7 cellular contexts compared by ENCODE assay signal in genomic region chr1:146710838-146711521, GRCh38.
DNase-seq lines count a peak whose midpoint lies in the region; ATAC-seq, FAIRE-seq and TF ChIP-seq lines count a peak whose summit lies in the region.
"Not testable (repeated sequence)": the region's sequence is repeated elsewhere in the genome, so short reads cannot be mapped to it uniquely, and the experiment has no call there.

No MANE protein-coding gene starts in this region.

- SMC1A ChIA-PET in GM12878 (lab: Charles Lee; ENCODE audit: uncharacterized antibody, unreplicated experiment), result not testable (repeated sequence)

- not testable (repeated sequence) for H3K9ac ChIP-seq in GM12878 (ENCODE audit: control insufficient read depth, insufficient read depth, low read length)

- 46% methylated on average over 4 of the region's 5 CpGs for WGBS in GM12878 (ENCODE audit: insufficient coverage, insufficient replicate concordance, low lambda C conversion rate, missing lambda C conversion rate)

- not testable (repeated sequence) for H3K4me3 Mint-ChIP-seq in nephron

- not testable (repeated sequence) for TF ChIP-seq EP300 in GM12878 (IDR thresholded peaks at IDR 0.05; ENCODE audit: borderline replicate concordance in 1 of 2, control insufficient read depth in 1 of 2, low read depth in 2 of 2, low read length in 2 of 2)

- not testable (repeated sequence) for H4K20me1 ChIP-seq in GM12878 (ENCODE audit: control insufficient read depth, insufficient read depth)

- H3K36me3 Mint-ChIP-seq in nephron (ENCODE audit: low read depth), result not testable (repeated sequence)

- H3K27me3 ChIP-seq in GM12878 (replicated peaks in 1 of 2; ENCODE audit: control insufficient read depth in 2 of 2, insufficient read depth in 2 of 2, low read length in 1 of 2), result not testable (repeated sequence)

- H3K4me2 ChIP-seq in GM12878 (ENCODE audit: control insufficient read depth, insufficient read depth), result not testable (repeated sequence)

- RAD21 ChIA-PET in GM12878 (lab: Charles Lee; ENCODE audit: unreplicated experiment), result not testable (repeated sequence)

- H3K27ac ChIP-seq in GM12878 (ENCODE audit: control insufficient read depth, insufficient read depth), result not testable (repeated sequence)

- POLR2A ChIA-PET in GM12878 (lab: Charles Lee), result not testable (repeated sequence)

- in situ Hi-C loops in SK-MEL-5 (cut with HindIII; ENCODE audit: low pct_unique_long_range_greater_than_20kb, low sequenced_read_pairs); GM12878 (cut with MboI): not testable (repeated sequence)

- H3K79me2 ChIP-seq in GM12878 (ENCODE audit: control insufficient read depth, insufficient read depth, low read length), result not testable (repeated sequence)

- intact Hi-C loops in GM12878 (cut with micrococcal nuclease; ENCODE audit: unreplicated experiment); Right ventricle myocardium inferior (cut with DNase I): not testable (repeated sequence)

- ATAC-seq in GM12878, result peak; percentile 54
- peak; percentile 46 for ATAC-seq in Right ventricle myocardium inferior

- peak; percentile 15 for DNase-seq in EL
- DNase-seq in M059J (ENCODE audit: low read depth), result peak; percentile 55
- DNase-seq in NCI-H446 treated with DMSO at 0.1 percent for 48 hours (lab: John Stamatoyannopoulos, UW), result peak; percentile 12
- peak; percentile 65 for DNase-seq in SK-MEL-5 (ENCODE audit: low read depth, low spot score)
- not testable (repeated sequence) for DNase-seq in GM12878 (ENCODE audit: low read depth, low spot score); Right ventricle myocardium inferior (ENCODE audit: missing footprints)

- not testable (repeated sequence) for H3K27ac Mint-ChIP-seq in nephron

- not testable (repeated sequence) for H2AFZ ChIP-seq in GM12878 (ENCODE audit: control insufficient read depth, low read depth, low read length)

- not testable (repeated sequence) for TF ChIP-seq RAD21 in GM12878 (IDR thresholded peaks at IDR 0.05; ENCODE audit: insufficient read depth, low read depth, low read length)

- not testable (repeated sequence) for FAIRE-seq in GM12878 (lab: Jason Lieb, UNC)

- H3K27me3 Mint-ChIP-seq in nephron (ENCODE audit: low read depth), result not testable (repeated sequence)

- TF ChIP-seq CTCF in GM12878 (IDR thresholded peaks at IDR 0.05 in 2 of 3, conservative IDR thresholded peaks at IDR 0.05 in 1 of 3; ENCODE audit: control insufficient read depth in 2 of 3, extremely low read depth in 1 of 3, insufficient read depth in 1 of 3, low read depth in 3 of 3, low read length in 3 of 3), result not testable (repeated sequence)
- TF ChIP-seq CTCF in nephron (IDR thresholded peaks at IDR 0.05; ENCODE audit: unreplicated experiment in 3 of 3), result peak in 2 of 3 experiments; percentile 30 to 45

- not testable (repeated sequence) for H3K36me3 ChIP-seq in GM12878 (ENCODE audit: control insufficient read depth in 2 of 2, insufficient read depth in 2 of 2, low read length in 1 of 2)

- H3K9me3 ChIP-seq in GM12878 (replicated peaks; ENCODE audit: control insufficient read depth, insufficient read depth, low read length), result not testable (repeated sequence)

- H3K4me1 Mint-ChIP-seq in nephron, result not testable (repeated sequence)

- not testable (repeated sequence) for TF ChIP-seq POLR2A in GM12878 (IDR thresholded peaks at IDR 0.05; ENCODE audit: low read depth, low read length)

- BruUV-seq in GM12878 (replicated peaks; lab: Mats Ljungman, UMichigan), result not testable (repeated sequence)

- CTCF ChIA-PET in GM12878 (lab: Yijun Ruan, JAX), result not testable (repeated sequence)

- not testable (repeated sequence) for H3K4me1 ChIP-seq in GM12878 (ENCODE audit: control insufficient read depth, insufficient read depth, low read length)

- not testable (repeated sequence) for H3K4me3 ChIP-seq in GM12878

- not testable (repeated sequence) for H3K9me3 Mint-ChIP-seq in nephron
